ENCODE assay signal across 1 cellular context in genomic region chr3:16102905-16103364, GRCh38.
TF ChIP-seq lines count a peak whose summit lies in the region.

No MANE protein-coding gene starts in this region.

TF ChIP-seq in A549, 52 proteins besides CTCF, POLR2A, EP300 and RAD21 (continued from another document):
- no peak for TF ChIP-seq REST (IDR thresholded peaks at IDR 0.05)
- 0 out of 2 replicates have a peak, but pooled peaks have one; percentile 26 for TF ChIP-seq MAX (IDR thresholded peaks at IDR 0.05)
- TF ChIP-seq RARB (CRISPR knock-in tag; IDR thresholded peaks at IDR 0.05) = no peak
- TF ChIP-seq RNF2 (IDR thresholded peaks at IDR 0.05; ENCODE audit: borderline replicate concordance, low read depth) = no peak
- TF ChIP-seq MYC (IDR thresholded peaks at IDR 0.05; ENCODE audit: borderline replicate concordance, low read length) = no peak
- TF ChIP-seq POLR2AphosphoS2 (conservative IDR thresholded peaks at IDR 0.05; ENCODE audit: low read length) = no peak
- no peak for TF ChIP-seq FOSL2 (IDR thresholded peaks at IDR 0.05)
- TF ChIP-seq FOSL2 (CRISPR knock-in tag; IDR thresholded peaks at IDR 0.05) = peak; percentile 70
